In the genomic region with DNA sequence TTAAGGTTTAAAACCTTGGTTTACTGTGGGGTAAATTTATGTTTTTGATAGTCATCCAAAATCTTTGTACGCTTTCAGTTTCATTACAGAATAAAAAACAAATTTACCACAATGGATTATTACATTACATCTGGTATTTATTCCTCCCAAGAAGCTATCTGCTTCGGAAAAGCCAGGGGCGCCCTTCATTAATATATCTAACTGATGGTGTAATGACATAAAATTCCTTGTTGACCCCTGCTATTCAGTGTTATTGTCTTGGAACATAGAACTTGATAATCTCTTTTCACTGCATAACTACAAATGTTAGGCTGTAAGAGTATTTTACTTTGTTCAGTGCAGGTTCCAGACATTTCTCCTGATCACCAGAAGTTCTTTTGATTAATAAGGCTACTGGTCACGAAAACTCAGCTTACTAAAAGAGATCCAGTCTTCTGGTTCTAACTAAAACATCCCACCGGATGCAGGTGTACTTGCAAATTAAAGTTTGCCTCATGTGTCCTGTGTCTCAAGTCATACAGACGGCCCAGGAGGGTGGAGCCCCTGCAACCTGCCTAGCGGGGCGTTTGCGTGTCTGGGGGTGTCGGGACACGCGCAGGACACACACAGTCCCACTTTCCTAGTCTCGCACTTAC, we compare ENCODE assay signal across 1 cellular context.
TF ChIP-seq lines count a peak whose summit lies in the region.

No MANE protein-coding gene starts in this region.

TF ChIP-seq in HepG2, 621 proteins besides CTCF, POLR2A, EP300 and RAD21:
- TF ChIP-seq ZNF816 (CRISPR knock-in tag; IDR thresholded peaks at IDR 0.05; ENCODE audit: borderline replicate concordance): 0 out of 2 replicates have a peak, but pooled peaks have one; percentile 4
- TF ChIP-seq ZBTB20 (CRISPR knock-in tag; IDR thresholded peaks at IDR 0.05; ENCODE audit: borderline replicate concordance, low read depth): 0 out of 2 replicates have a peak, but pooled peaks have one; percentile 61
- no peak for TF ChIP-seq U2AF2 (IDR thresholded peaks at IDR 0.05; ENCODE audit: low read depth, low read length)
- TF ChIP-seq ZNF414 (CRISPR knock-in tag; IDR thresholded peaks at IDR 0.05): peak; percentile 28; the same call in 1 of the 2 replicates
- TF ChIP-seq ZNF784 (CRISPR knock-in tag; IDR thresholded peaks at IDR 0.05; ENCODE audit: borderline replicate concordance): peak; percentile 60; the same call in 1 of the 2 replicates
- TF ChIP-seq ZNF788 (CRISPR knock-in tag; IDR thresholded peaks at IDR 0.05; ENCODE audit: borderline replicate concordance): no peak
- peak; percentile 67; the same call in 1 of the 2 replicates for TF ChIP-seq ZFP82 (CRISPR knock-in tag; IDR thresholded peaks at IDR 0.05; ENCODE audit: borderline replicate concordance)
- TF ChIP-seq NFATC3 (CRISPR knock-in tag; IDR thresholded peaks at IDR 0.05): 0 out of 2 replicates have a peak, but pooled peaks have one; percentile 0
- TF ChIP-seq SAP130 (CRISPR knock-in tag; IDR thresholded peaks at IDR 0.05; ENCODE audit: low read depth): no peak
- 0 out of 2 replicates have a peak, but pooled peaks have one; percentile 22 for TF ChIP-seq MTF2 (CRISPR knock-in tag; IDR thresholded peaks at IDR 0.05; ENCODE audit: borderline replicate concordance)
- TF ChIP-seq NONO (IDR thresholded peaks at IDR 0.05): no peak
- TF ChIP-seq NONO (CRISPR knock-in tag; conservative IDR thresholded peaks at IDR 0.05): 0 out of 2 replicates have a peak, but pooled peaks have one; percentile 10
- TF ChIP-seq ZNF329 (CRISPR knock-in tag; IDR thresholded peaks at IDR 0.05; ENCODE audit: low read depth): no peak
- TF ChIP-seq HOXA9 (CRISPR knock-in tag; IDR thresholded peaks at IDR 0.05; ENCODE audit: borderline replicate concordance): no peak
- 0 out of 2 replicates have a peak, but pooled peaks have one; percentile 29 for TF ChIP-seq ZNF253 (CRISPR knock-in tag; IDR thresholded peaks at IDR 0.05; ENCODE audit: borderline replicate concordance)
- TF ChIP-seq GATAD1 (CRISPR knock-in tag; IDR thresholded peaks at IDR 0.05): no peak
- TF ChIP-seq CAMTA2 (CRISPR knock-in tag; IDR thresholded peaks at IDR 0.05; ENCODE audit: borderline replicate concordance): 0 out of 2 replicates have a peak, but pooled peaks have one; percentile 13
- no peak for TF ChIP-seq KDM4B (CRISPR knock-in tag; IDR thresholded peaks at IDR 0.05)
- 0 out of 2 replicates have a peak, but pooled peaks have one; percentile 29 for TF ChIP-seq ZNF224 (CRISPR knock-in tag; IDR thresholded peaks at IDR 0.05)
- 0 out of 2 replicates have a peak, but pooled peaks have one; percentile 34 for TF ChIP-seq MEF2D (CRISPR knock-in tag; IDR thresholded peaks at IDR 0.05)
- no peak for TF ChIP-seq MLLT10 (CRISPR knock-in tag; IDR thresholded peaks at IDR 0.05)
- TF ChIP-seq PHF21A (CRISPR knock-in tag; IDR thresholded peaks at IDR 0.05): no peak
- TF ChIP-seq HHEX (CRISPR knock-in tag; IDR thresholded peaks at IDR 0.05): no peak
